Comparison of ENCODE assay signal across 24 cellular contexts in the genomic region with DNA sequence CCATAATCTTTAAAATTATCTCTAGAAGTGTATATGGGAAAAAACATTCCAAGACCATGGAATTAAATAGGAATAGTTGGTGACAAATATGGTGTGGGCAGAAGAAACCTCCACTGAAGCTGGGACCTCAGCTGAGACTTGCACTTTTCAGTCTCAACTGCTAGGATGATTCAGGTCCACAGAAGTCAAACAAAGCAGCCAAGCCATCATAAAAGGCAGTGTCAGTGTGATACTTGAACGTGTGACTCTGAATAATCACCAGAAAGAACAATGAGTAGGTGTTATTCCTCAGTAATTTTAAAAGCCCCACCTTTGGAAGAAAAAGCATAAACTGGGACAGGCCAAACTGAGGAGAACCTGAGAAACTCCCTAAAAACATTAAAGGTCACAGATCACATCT.
"Had no signal": no experiment of that assay in that cellular context is flagged by ENCODE, and none has a peak within 500 bp of the region (broad histone marks: within the 10 kb centered on the region; RNA-seq: fewer than 3 reads in every experiment).

No MANE protein-coding gene starts in this region.

- H3K9me3 ChIP-seq: esophagus squamous epithelium, left lung, lower lobe of right lung, spleen, suprapubic skin, tibial artery had no signal

- H3K27ac Mint-ChIP-seq: activated CD8-positive, alpha-beta memory T cell treated with anti-CD3 and anti-CD28 coated beads, Interleukin-2, amount 10 ng/mL, durations not matched to agents 7 days and 5 days; activated CD8-positive, alpha-beta T cell treated with anti-CD3 and anti-CD28 coated beads, Interleukin-2, amount 10 ng/mL, durations not matched to agents 7 days and 5 days; activated naive CD4-positive, alpha-beta T cell treated with anti-CD3 and anti-CD28 coated beads, Interleukin-2, amount 50 U/mL, for 72 hours; brain; natural killer cell; neural progenitor cell; T-helper 17 cell; WTC11 had no signal

- ATAC-seq: activated CD8-positive, alpha-beta memory T cell treated with anti-CD3 and anti-CD28 coated beads, Interleukin-2, amount 10 ng/mL, durations not matched to agents 7 days and 5 days; activated CD8-positive, alpha-beta T cell treated with anti-CD3 and anti-CD28 coated beads, Interleukin-2, amount 10 ng/mL, durations not matched to agents 7 days and 5 days; activated naive CD4-positive, alpha-beta T cell treated with anti-CD3 and anti-CD28 coated beads, Interleukin-2, amount 50 U/mL, for 72 hours; left lung; lower lobe of right lung; natural killer cell; right cardiac atrium; T-helper 17 cell; WTC11 had no signal

- H3K4me3 Mint-ChIP-seq: activated CD8-positive, alpha-beta memory T cell treated with anti-CD3 and anti-CD28 coated beads, Interleukin-2, amount 10 ng/mL, durations not matched to agents 7 days and 5 days; activated CD8-positive, alpha-beta T cell treated with anti-CD3 and anti-CD28 coated beads, Interleukin-2, amount 10 ng/mL, durations not matched to agents 7 days and 5 days; brain; natural killer cell; neural progenitor cell; T-helper 17 cell; WTC11 had no signal

- H3K4me1 ChIP-seq: left lung, lower lobe of right lung, spleen, suprapubic skin, tibial artery had no signal

- H2AFZ ChIP-seq: neural progenitor cell had no signal

- H3K27ac ChIP-seq: esophagus squamous epithelium, left lung, lower lobe of right lung, neural progenitor cell, spleen, suprapubic skin, tibial artery had no signal

- H3K27me3 ChIP-seq: left lung, neural progenitor cell, spleen had no signal

- H3K36me3 ChIP-seq: esophagus squamous epithelium, left lung, lower lobe of right lung, neural progenitor cell, spleen, suprapubic skin, tibial artery had no signal

- H3K9ac ChIP-seq: neural progenitor cell had no signal

- H3K9me3 Mint-ChIP-seq: activated naive CD4-positive, alpha-beta T cell treated with anti-CD3 and anti-CD28 coated beads, Interleukin-2, amount 50 U/mL, for 72 hours; natural killer cell; neural progenitor cell had no signal

- H3K4me3 ChIP-seq: esophagus squamous epithelium, left lung, lower lobe of right lung, neural progenitor cell, spleen, suprapubic skin, tibial artery had no signal

- H3K4me2 ChIP-seq: neural progenitor cell had no signal

- H3K4me1 Mint-ChIP-seq: activated CD8-positive, alpha-beta memory T cell treated with anti-CD3 and anti-CD28 coated beads, Interleukin-2, amount 10 ng/mL, durations not matched to agents 7 days and 5 days; natural killer cell; T-helper 17 cell had no signal

- DNase-seq: activated CD4-positive, alpha-beta T cell treated with anti-CD3 and anti-CD28 coated beads, Interleukin-2, amount 50 U/mL, for 1 hour; activated CD8-positive, alpha-beta memory T cell treated with anti-CD3 and anti-CD28 coated beads, Interleukin-2, amount 10 ng/mL, durations not matched to agents 7 days and 5 days; activated CD8-positive, alpha-beta T cell treated with anti-CD3 and anti-CD28 coated beads, Interleukin-2, amount 10 ng/mL, durations not matched to agents 7 days and 5 days; activated naive CD4-positive, alpha-beta T cell; activated T-cell treated with anti-CD3 and anti-CD28 coated beads, Interleukin-2, amount 50 U/mL, for 48 hours; aorta; esophagus squamous epithelium; kidney glomerular epithelial cell; left lung; lower lobe of right lung; mesendoderm; natural killer cell; occipital lobe; right cardiac atrium; spleen; stimulated activated naive CD4-positive, alpha-beta T cell; T-helper 17 cell; T1000; tibial artery had no signal

- H3K36me3 Mint-ChIP-seq: activated CD8-positive, alpha-beta memory T cell treated with anti-CD3 and anti-CD28 coated beads, Interleukin-2, amount 10 ng/mL, durations not matched to agents 7 days and 5 days; activated naive CD4-positive, alpha-beta T cell treated with anti-CD3 and anti-CD28 coated beads, Interleukin-2, amount 50 U/mL, for 72 hours; brain; natural killer cell; neural progenitor cell had no signal
